8 cellular contexts compared by ENCODE assay signal in genomic region chr20:38825901-38826625, GRCh38. TPM values are rescaled to one million over a fixed set of nuclear protein-coding genes. Genes with fewer than 3 reads are reported as not detected.
A peak's percentile ranks its signal among the peaks of the same experiment; 100 is the strongest.
DNase-seq lines count a peak whose midpoint lies in the region.

No MANE protein-coding gene starts in this region.

- peak; percentile 34 for DNase-seq in activated effector memory CD4-positive, alpha-beta T cell treated with anti-CD3 and anti-CD28 coated beads, Interleukin-2, amount 50 U/mL, for 16 hours
- DNase-seq in activated effector memory CD4-positive, alpha-beta T cell treated with Interleukin-2 at 50 U/mL for 16 hours: no peak
- DNase-seq in NCI-H2227 (lab: John Stamatoyannopoulos, UW; ENCODE audit: unreplicated experiment) (peak; percentile 33), dermis blood vessel endothelial cell (peak; percentile 75), superior temporal gyrus (ENCODE audit: extremely low spot score) (peak; percentile 69), amniotic stem cell (lab: John Stamatoyannopoulos, UW) (no peak)
- no peak for DNase-seq in activated naive CD4-positive, alpha-beta T cell (lab: John Stamatoyannopoulos, UW)
- no peak for DNase-seq in activated naive CD4-positive, alpha-beta T cell treated with anti-CD3 and anti-CD28 coated beads, Interleukin-2, amount 50 U/mL, for 16 hours

RNA-seq across cellular contexts. Expression of gene PPP1R16B, which starts 20.6 kb away (rescaled TPM):
- 247 and 304 TPM in 2 replicates for total RNA-seq in dermis blood vessel endothelial cell

Comparison
In these comparisons a context has a peak if more than half of its experiments do, and no peak if none do; other contexts are left out.
1. DNase-seq: peak in activated effector memory CD4-positive, alpha-beta T cell treated with anti-CD3 and anti-CD28 coated beads, Interleukin-2, amount 50 U/mL, for 16 hours (single experiment), NCI-H2227 (single experiment), dermis blood vessel endothelial cell (single experiment) and superior temporal gyrus (single experiment); none in activated effector memory CD4-positive, alpha-beta T cell treated with Interleukin-2 at 50 U/mL for 16 hours (single experiment), activated naive CD4-positive, alpha-beta T cell (0 of 4), activated naive CD4-positive, alpha-beta T cell treated with anti-CD3 and anti-CD28 coated beads, Interleukin-2, amount 50 U/mL, for 16 hours (single experiment) and amniotic stem cell (single experiment).